Comparison of ENCODE assay signal across 24 cellular contexts in the genomic region with DNA sequence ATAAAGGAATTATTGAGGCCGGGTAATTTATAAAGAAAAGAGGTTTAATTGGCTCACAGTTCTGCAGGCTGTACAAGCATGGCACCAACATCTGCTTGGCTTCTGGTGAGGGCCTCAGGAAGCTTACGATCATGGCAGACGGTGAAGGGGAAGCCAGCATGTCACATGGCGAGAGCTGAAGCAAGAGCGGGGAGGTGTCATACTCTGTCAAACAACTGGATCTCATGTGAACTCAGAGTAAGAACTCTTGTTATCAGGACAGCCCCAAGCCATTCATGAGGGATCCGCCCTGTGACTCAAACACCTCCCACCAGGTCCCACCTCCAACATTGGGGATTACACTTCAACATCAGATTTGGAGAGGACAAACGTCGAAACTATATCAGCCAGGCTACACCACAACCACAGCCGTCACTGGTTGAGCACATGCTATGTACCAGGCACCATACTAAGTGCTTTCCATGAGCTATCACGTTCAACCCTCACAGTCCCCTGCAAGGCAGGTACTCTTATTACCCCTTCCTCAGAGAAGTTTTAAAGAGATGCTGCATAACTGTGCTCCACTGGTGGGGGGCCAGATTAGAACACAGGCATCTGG.
DNase-seq lines count a peak whose midpoint lies in the region; ATAC-seq, FAIRE-seq and TF ChIP-seq lines count a peak whose summit lies in the region.
"Had no signal": no experiment of that assay in that cellular context is flagged by ENCODE, and none has a peak within 500 bp of the region (broad histone marks: within the 10 kb centered on the region; RNA-seq: fewer than 3 reads in every experiment).

No MANE protein-coding gene starts in this region.

- H3K9me2 ChIP-seq in PC-9 (ENCODE audit: insufficient read depth), result no peaks in the 10 kb centered on the region

- peak overlapping the region; percentile 59 for H3K4me2 ChIP-seq in PC-9
- H3K4me2 ChIP-seq: KMS-11 had no signal

- H2AFZ ChIP-seq in PC-9, result no peak overlapping the region

- no peaks in the 10 kb centered on the region for H3K9me3 Mint-ChIP-seq in naive thymus-derived CD8-positive, alpha-beta T cell
- H3K9me3 Mint-ChIP-seq: H9 had no signal

- H3K27ac ChIP-seq in right atrium auricular region (no peak overlapping the region), heart left ventricle (no peak overlapping the region), PC-9 (no peak overlapping the region), coronary artery (no peak overlapping the region), uterus (no peak overlapping the region)
- H3K27ac ChIP-seq: C4-2B, KMS-11, SK-N-MC had no signal

- POLR2A ChIA-PET in PC-9 (lab: Charles Lee; ENCODE audit: unreplicated experiment), result interaction anchor here (0.7 to 1.0 kb wide), 2 partner anchors 19 to 225 kb away, joined by 3 to 9 read pairs; no protein-coding TSS in a partner anchor
- POLR2A ChIA-PET in naive thymus-derived CD8-positive, alpha-beta T cell (lab: Charles Lee), result no interaction called here

- H3K36me3 Mint-ChIP-seq in naive thymus-derived CD8-positive, alpha-beta T cell, result peaks cover 0 to 2% (median 0%) of the 10 kb centered on the region in 3 donors

- peaks cover 0 to 3% of the 10 kb centered on the region in 2 donors for H3K4me1 ChIP-seq in right atrium auricular region
- peaks cover 0 to 4% (median 0%) of the 10 kb centered on the region in 12 donors for H3K4me1 ChIP-seq in heart left ventricle
- H3K4me1 ChIP-seq in PC-9 (replicated peaks; ENCODE audit: insufficient read depth), result peaks cover 47% of the 10 kb centered on the region
- no peaks in the 10 kb centered on the region for H3K4me1 ChIP-seq in uterus

- no peaks in the 10 kb centered on the region for H3K27me3 ChIP-seq in right atrium auricular region
- H3K27me3 ChIP-seq in heart left ventricle, result no peaks in the 10 kb centered on the region
- no peaks in the 10 kb centered on the region for H3K27me3 ChIP-seq in PC-9 (ENCODE audit: insufficient read depth, low read depth)
- no peaks in the 10 kb centered on the region for H3K27me3 ChIP-seq in uterus

- H3F3A ChIP-seq in PC-9 (ENCODE audit: insufficient read depth, low read depth), result peaks cover 43% of the 10 kb centered on the region

- ATAC-seq in heart left ventricle, result no peak
- ATAC-seq in naive thymus-derived CD8-positive, alpha-beta T cell, result no peak

- FAIRE-seq in urothelium cell line (lab: Jason Lieb, UNC), result peak; percentile 35
- FAIRE-seq: D721Med had no signal

- peaks cover 21% of the 10 kb centered on the region for H4K20me1 ChIP-seq in PC-9 (ENCODE audit: insufficient read depth)

- no peak overlapping the region for H3K27ac Mint-ChIP-seq in naive thymus-derived CD8-positive, alpha-beta T cell
- H3K27ac Mint-ChIP-seq: H9 had no signal

- H3K4me3 Mint-ChIP-seq in naive thymus-derived CD8-positive, alpha-beta T cell, result no peak overlapping the region
- H3K4me3 Mint-ChIP-seq: H9 had no signal

- 86 to 96% (median 93%) methylated on average over 10 of the region's 10 CpGs for WGBS in heart left ventricle, 4 donors

- no peak overlapping the region for H3K4me3 ChIP-seq in right atrium auricular region
- no peak overlapping the region for H3K4me3 ChIP-seq in heart left ventricle
- no peak overlapping the region for H3K4me3 ChIP-seq in PC-9
- H3K4me3 ChIP-seq in coronary artery, result no peak overlapping the region
- no peak overlapping the region for H3K4me3 ChIP-seq in uterus
- H3K4me3 ChIP-seq: SK-N-MC had no signal

- H3K36me3 ChIP-seq in right atrium auricular region (no peaks in the 10 kb centered on the region), heart left ventricle (no peaks in the 10 kb centered on the region), PC-9 (ENCODE audit: low read depth) (no peaks in the 10 kb centered on the region), uterus (no peaks in the 10 kb centered on the region)

- peak; percentile 21 for DNase-seq in right atrium auricular region (ENCODE audit: low spot score)
- DNase-seq in heart left ventricle, result no peak
- DNase-seq in PC-9, result no peak
- peak; percentile 35 for DNase-seq in coronary artery (ENCODE audit: low spot score)
- DNase-seq in urothelium cell line (ENCODE audit: low spot score), result no peak
- DNase-seq in activated CD4-positive, alpha-beta T cell treated with anti-CD3 and anti-CD28 coated beads for 1 hour, result no peak
- DNase-seq in uterus, result no peak
- no peak for DNase-seq in naive thymus-derived CD8-positive, alpha-beta T cell
- DNase-seq: 8988T, DMS53, GF-D8, H9, NCI-H1092 treated with DMSO at 0.1 percent for 48 hours, NCI-H1694, NCI-H2081, NCI-H2171, NCI-H524 treated with DMSO at 0.1 percent for 48 hours, NCI-H82, RPMI8226, SHP77 treated with DMSO at 0.1 percent for 48 hours had no signal

- H3K9me3 ChIP-seq in right atrium auricular region (no peaks in the 10 kb centered on the region), heart left ventricle (no peaks in the 10 kb centered on the region), PC-9 (ENCODE audit: insufficient read depth, low read depth) (no peaks in the 10 kb centered on the region), uterus (no peaks in the 10 kb centered on the region)

- no TSS peak for BruUV-seq in PC-9 (replicated peaks; lab: Mats Ljungman, UMichigan)

- intact Hi-C loops in heart left ventricle (cut with DNase I) (no loop called here), PC-9 (cut with micrococcal nuclease; ENCODE audit: unreplicated experiment) (no loop called here), uterus (cut with DNase I; ENCODE audit: low total_unique reads) (no loop called here)

- H3K27me3 Mint-ChIP-seq in naive thymus-derived CD8-positive, alpha-beta T cell, result no peaks in the 10 kb centered on the region

- H3K79me2 ChIP-seq in PC-9 (ENCODE audit: low read depth), result peaks cover 15% of the 10 kb centered on the region; the same call in 1 of the 2 replicates

- H3K4me1 Mint-ChIP-seq in naive thymus-derived CD8-positive, alpha-beta T cell, result peaks cover 0 to 2% (median 0%) of the 10 kb centered on the region in 4 donors

- CTCF ChIA-PET in PC-9 (lab: Charles Lee), result interaction anchor here (0.8 kb wide), 1 partner anchor 19 kb away, joined by 3 read pairs; no protein-coding TSS in a partner anchor

- TF ChIP-seq POLR2A in heart left ventricle (IDR thresholded peaks at IDR 0.05) (no peak), uterus (IDR thresholded peaks at IDR 0.05) (no peak)

- no peak for TF ChIP-seq CTCF in right atrium auricular region (IDR thresholded peaks at IDR 0.05)
- no peak for TF ChIP-seq CTCF in heart left ventricle (IDR thresholded peaks at IDR 0.05)
- no peak for TF ChIP-seq CTCF in PC-9 (conservative IDR thresholded peaks at IDR 0.05)
- no peak for TF ChIP-seq CTCF in coronary artery (IDR thresholded peaks at IDR 0.05)
- no peak for TF ChIP-seq CTCF in uterus (IDR thresholded peaks at IDR 0.05)

Comparison
In these comparisons a context has a peak if more than half of its experiments do, and no peak if none do; other contexts are left out.
1. DNase-seq: peak in right atrium auricular region (single experiment) and coronary artery (single experiment); none in heart left ventricle (0 of 5), PC-9 (0 of 2), urothelium cell line (single experiment), activated CD4-positive, alpha-beta T cell treated with anti-CD3 and anti-CD28 coated beads for 1 hour (single experiment), uterus (0 of 2) and naive thymus-derived CD8-positive, alpha-beta T cell (0 of 10).